ENCODE assay signal across 27 cellular contexts in genomic region chr9:17481565-17481964, GRCh38.
A peak's percentile ranks its signal among the peaks of the same experiment; 100 is the strongest.
DNase-seq lines count a peak whose midpoint lies in the region; ATAC-seq and TF ChIP-seq lines count a peak whose summit lies in the region.
"Had no signal": no experiment of that assay in that cellular context is flagged by ENCODE, and none has a peak within 500 bp of the region (broad histone marks: within the 10 kb centered on the region; RNA-seq: fewer than 3 reads in every experiment).

No MANE protein-coding gene starts in this region.

- DNase-seq in NCI-H748 (lab: John Stamatoyannopoulos, UW; ENCODE audit: unreplicated experiment) (peak; percentile 24), NCI-H748 treated with DMSO at 0.1 percent for 48 hours (lab: John Stamatoyannopoulos, UW) (no peak), LNCaP clone FGC (ENCODE audit: low read depth) (peak; percentile 32), type B pancreatic cell (ENCODE audit: extremely low spot score, unreplicated experiment) (peak; percentile 51), foreskin fibroblast (no peak), SKM-1 treated with dmso at 0.1 percent for 144 hours (lab: John Stamatoyannopoulos, UW; ENCODE audit: unreplicated experiment) (no peak)
- DNase-seq in activated effector memory CD4-positive, alpha-beta T cell treated with Interleukin-2 at 50 U/mL for 16 hours, result no peak
- DNase-seq: 8988T; activated CD8-positive, alpha-beta T cell treated with anti-CD3 and anti-CD28 coated beads for 36 hours; activated gamma-delta T cell treated with Interleukin-2 at 50 U/mL for 16 hours; activated naive CD8-positive, alpha-beta T cell treated with anti-CD3 and anti-CD28 coated beads, Interleukin-2, amount 50 U/mL, for 24 hours; activated T-cell treated with anti-CD3 and anti-CD28 coated beads for 4 hours; CD4-positive, alpha-beta memory T cell; cerebellar nuclear complex; hippocampal formation; NCI-H1417; NCI-H2081 treated with DMSO at 0.1 percent for 48 hours; PC-9; SHP77; stimulated activated CD8-positive, alpha-beta memory T cell treated with anti-CD3 and anti-CD28 coated beads, Interleukin-4, amount 100 ng/mL, for 48 hours; T-helper 9 cell had no signal

- H3K4me3 Mint-ChIP-seq in type B pancreatic cell, result no peak overlapping the region
- H3K4me3 Mint-ChIP-seq: activated CD8-positive, alpha-beta T cell treated with anti-CD3 and anti-CD28 coated beads for 36 hours; activated naive CD8-positive, alpha-beta T cell treated with anti-CD3 and anti-CD28 coated beads, Interleukin-2, amount 50 U/mL, for 24 hours; CD4-positive, alpha-beta memory T cell; neural progenitor cell had no signal

- no peak for TF ChIP-seq CTCF in LNCaP clone FGC (IDR thresholded peaks at IDR 0.05; ENCODE audit: control insufficient read depth, extremely low read depth, insufficient read depth)
- TF ChIP-seq CTCF in type B pancreatic cell (conservative IDR thresholded peaks at IDR 0.05), result no peak
- TF ChIP-seq CTCF in foreskin fibroblast (IDR thresholded peaks at IDR 0.05; ENCODE audit: low read depth, low read length), result no peak

- H3K4me3 ChIP-seq in LNCaP clone FGC (ENCODE audit: low read depth, low read length) (no peak overlapping the region), foreskin fibroblast (ENCODE audit: low read depth in 1 of 2, low read length in 2 of 2) (no peak overlapping the region)
- H3K4me3 ChIP-seq: HAP-1, lung, neural progenitor cell, PC-9, tibial nerve had no signal

- no peak overlapping the region for H3K27ac Mint-ChIP-seq in type B pancreatic cell
- H3K27ac Mint-ChIP-seq: activated CD8-positive, alpha-beta T cell treated with anti-CD3 and anti-CD28 coated beads for 36 hours; activated naive CD8-positive, alpha-beta T cell treated with anti-CD3 and anti-CD28 coated beads, Interleukin-2, amount 50 U/mL, for 24 hours; CD4-positive, alpha-beta memory T cell; neural progenitor cell; progenitor cell of endocrine pancreas had no signal

- H3K9me3 Mint-ChIP-seq in type B pancreatic cell, result no peaks in the 10 kb centered on the region
- H3K9me3 Mint-ChIP-seq: activated CD8-positive, alpha-beta T cell treated with anti-CD3 and anti-CD28 coated beads for 36 hours; activated naive CD8-positive, alpha-beta T cell treated with anti-CD3 and anti-CD28 coated beads, Interleukin-2, amount 50 U/mL, for 24 hours; neural progenitor cell had no signal

- peaks cover 3% of the 10 kb centered on the region for H3K36me3 Mint-ChIP-seq in type B pancreatic cell
- H3K36me3 Mint-ChIP-seq: CD4-positive, alpha-beta memory T cell; neural progenitor cell had no signal

- no peaks in the 10 kb centered on the region for H3K27me3 Mint-ChIP-seq in type B pancreatic cell
- H3K27me3 Mint-ChIP-seq: activated CD8-positive, alpha-beta T cell treated with anti-CD3 and anti-CD28 coated beads for 36 hours; activated naive CD8-positive, alpha-beta T cell treated with anti-CD3 and anti-CD28 coated beads, Interleukin-2, amount 50 U/mL, for 24 hours; CD4-positive, alpha-beta memory T cell; progenitor cell of endocrine pancreas had no signal

- ATAC-seq in esophagus mucosa, result peak; percentile 48
- ATAC-seq: activated CD8-positive, alpha-beta T cell treated with anti-CD3 and anti-CD28 coated beads for 36 hours; activated naive CD8-positive, alpha-beta T cell treated with anti-CD3 and anti-CD28 coated beads, Interleukin-2, amount 50 U/mL, for 24 hours had no signal

- no peaks in the 10 kb centered on the region for H3K4me1 Mint-ChIP-seq in type B pancreatic cell (ENCODE audit: unreplicated experiment)
- H3K4me1 Mint-ChIP-seq: activated naive CD8-positive, alpha-beta T cell treated with anti-CD3 and anti-CD28 coated beads, Interleukin-2, amount 50 U/mL, for 24 hours; CD4-positive, alpha-beta memory T cell; neural progenitor cell had no signal

Comparison
In these comparisons a context has a peak if more than half of its experiments do, and no peak if none do; other contexts are left out.
1. DNase-seq: peak in NCI-H748 (single experiment), LNCaP clone FGC (single experiment) and type B pancreatic cell (single experiment); none in NCI-H748 treated with DMSO at 0.1 percent for 48 hours (single experiment), activated effector memory CD4-positive, alpha-beta T cell treated with Interleukin-2 at 50 U/mL for 16 hours (single experiment), foreskin fibroblast (0 of 2) and SKM-1 treated with dmso at 0.1 percent for 144 hours (single experiment).